23 cellular contexts compared by ENCODE assay signal in the genomic region with DNA sequence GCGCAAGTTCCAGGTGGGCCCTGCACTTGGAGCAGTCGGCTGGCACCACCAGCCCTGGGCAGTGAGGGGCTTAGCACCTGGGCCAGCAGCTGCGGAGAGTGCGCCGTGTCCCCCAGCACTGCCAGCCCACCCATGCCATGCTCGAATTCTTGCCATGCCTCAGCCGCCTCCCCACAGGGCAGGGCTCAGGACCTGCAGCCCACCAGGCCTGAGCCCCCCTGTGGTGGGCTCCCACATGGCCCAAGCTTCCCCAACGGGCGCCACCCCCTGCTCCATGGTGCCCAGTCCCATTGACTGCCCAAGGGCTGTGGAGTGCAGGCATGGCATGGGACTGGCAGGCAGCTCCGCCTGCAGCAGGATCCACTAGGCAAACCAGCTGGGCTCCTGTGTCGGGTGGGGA.
"Had no signal": no experiment of that assay in that cellular context is flagged by ENCODE, and none has a peak within 500 bp of the region (broad histone marks: within the 10 kb centered on the region; RNA-seq: fewer than 3 reads in every experiment).

No MANE protein-coding gene starts in this region.

- H3K4me3 ChIP-seq: colonic mucosa, coronary artery, dorsolateral prefrontal cortex, esophagus muscularis mucosa, esophagus squamous epithelium, gastrocnemius medialis, gastroesophageal sphincter, heart left ventricle, heart right ventricle had no signal

- H3K4me1 ChIP-seq: colonic mucosa, esophagus muscularis mucosa, esophagus squamous epithelium, foreskin keratinocyte, gastrocnemius medialis, gastroesophageal sphincter, heart left ventricle, heart right ventricle had no signal

- H3K9me3 ChIP-seq: colonic mucosa, gastrocnemius medialis had no signal

- H3K27ac ChIP-seq: colonic mucosa, coronary artery, dorsolateral prefrontal cortex, epithelial cell of prostate, esophagus muscularis mucosa, esophagus squamous epithelium, foreskin keratinocyte, gastrocnemius medialis, gastroesophageal sphincter, heart left ventricle, heart right ventricle had no signal

- DNase-seq: colonic mucosa; cortex of kidney; dermis blood vessel endothelial cell; dorsolateral prefrontal cortex; effector CD4-positive, alpha-beta T cell; effector CD8-positive, alpha-beta T cell; effector memory CD4-positive, alpha-beta T cell; effector memory CD8-positive, alpha-beta T cell; endodermal cell; erythroblast; esophagus squamous epithelium; foreskin fibroblast; foreskin keratinocyte; foreskin melanocyte; gastrocnemius medialis; glutamatergic neuron; head of caudate nucleus; heart left ventricle; heart right ventricle had no signal

- H3K27me3 ChIP-seq: colonic mucosa, dorsolateral prefrontal cortex, esophagus muscularis mucosa, esophagus squamous epithelium, foreskin keratinocyte, gastrocnemius medialis, gastroesophageal sphincter, heart left ventricle, heart right ventricle had no signal

- H3K36me3 ChIP-seq: colonic mucosa, esophagus muscularis mucosa, esophagus squamous epithelium, gastrocnemius medialis, heart left ventricle, heart right ventricle had no signal
